In genomic region chr19:41384351-41384750, GRCh38 we compare ENCODE assay signal across 1 cellular context.
TF ChIP-seq lines count a peak whose summit lies in the region.

No MANE protein-coding gene starts in this region.

TF ChIP-seq in WTC11, 78 proteins besides CTCF, POLR2A, EP300 and RAD21 (continued from another document):
- no peak for TF ChIP-seq AFF4 (CRISPR knock-in tag; IDR thresholded peaks at IDR 0.05; ENCODE audit: borderline replicate concordance)
